Comparison of ENCODE assay signal across 23 cellular contexts in genomic region chr3:32282578-32282977, GRCh38. TPM values are rescaled to one million over a fixed set of nuclear protein-coding genes. Genes with fewer than 3 reads are reported as not detected.
"Had no signal": no experiment of that assay in that cellular context is flagged by ENCODE, and none has a peak within 500 bp of the region (broad histone marks: within the 10 kb centered on the region; RNA-seq: fewer than 3 reads in every experiment).

No MANE protein-coding gene starts in this region.

- H3K27me3 ChIP-seq: heart left ventricle, ovary, stomach, suprapubic skin, tibial nerve had no signal

- H3K4me1 ChIP-seq: prostate gland, tibial nerve had no signal

- H3K27ac Mint-ChIP-seq: activated CD4-positive, alpha-beta memory T cell treated with anti-CD3 and anti-CD28 coated beads for 36 hours; activated CD4-positive, alpha-beta T cell treated with anti-CD3 and anti-CD28 coated beads, Interleukin-2, amount 10 ng/mL, durations not matched to agents 24 days and 14 days; dendritic cell treated with granulocyte-macrophage colony-stimulating factor and Interleukin-4, amounts not matched to agents 40 ng/mL and 50 ng/mL, for 4 days had no signal

- DNase-seq: activated CD4-positive, alpha-beta memory T cell treated with anti-CD3 and anti-CD28 coated beads for 36 hours; activated CD4-positive, alpha-beta T cell treated with anti-CD3 and anti-CD28 coated beads, Interleukin-2, amount 10 ng/mL, durations not matched to agents 24 days and 14 days; activated CD4-positive, CD25-positive, alpha-beta regulatory T cell treated with anti-CD3 and anti-CD28 coated beads, Interleukin-2, amount 50 U/mL, for 72 hours; activated gamma-delta T cell treated with Interleukin-2 at 50 U/mL for 16 hours; activated T-cell treated with anti-CD3 and anti-CD28 coated beads, Interleukin-2, amount 50 U/mL, for 4 hours; anterior cingulate cortex; effector CD4-positive, alpha-beta T cell; ovary; stimulated activated CD4-positive, alpha-beta T cell treated with anti-CD3 and anti-CD28 coated beads, Interleukin-15, amount 100 ng/mL, for 24 hours; stimulated activated CD4-positive, alpha-beta T cell treated with anti-CD3 and anti-CD28 coated beads, Interleukin-2, amount 100 ng/mL, for 24 hours; stomach; T-helper 1 cell had no signal

- H3K36me3 ChIP-seq: heart left ventricle, ovary, prostate gland, stomach, suprapubic skin, tibial nerve had no signal

- H3K9me3 ChIP-seq: heart left ventricle, ovary, prostate gland, stomach, suprapubic skin, tibial nerve had no signal

- H3K9me3 Mint-ChIP-seq: activated CD4-positive, alpha-beta memory T cell treated with anti-CD3 and anti-CD28 coated beads for 36 hours; activated CD4-positive, alpha-beta T cell treated with anti-CD3 and anti-CD28 coated beads, Interleukin-2, amount 10 ng/mL, durations not matched to agents 24 days and 14 days; activated naive CD4-positive, alpha-beta T cell treated with anti-CD3 and anti-CD28 coated beads, Interleukin-2, amount 50 U/mL, for 72 hours; activated T-cell treated with anti-CD3 and anti-CD28 coated beads, Interleukin-2, amount 50 U/mL, for 4 hours; activated T-helper 17 cell treated with anti-CD3 and anti-CD28 coated beads, Interleukin-2, amount 50 U/mL, for 72 hours; central memory CD8-positive, alpha-beta T cell; dendritic cell treated with granulocyte-macrophage colony-stimulating factor and Interleukin-4, amounts not matched to agents 40 ng/mL and 50 ng/mL, for 4 days; stimulated activated naive B cell treated with anti-CD40 and anti-IgM and Interleukin-4, amounts not matched to agents 10 μg/mL and 1 μg/mL and 100 μg/mL, for 72 hours had no signal

- H3K36me3 Mint-ChIP-seq: activated CD4-positive, alpha-beta memory T cell treated with anti-CD3 and anti-CD28 coated beads for 36 hours; stimulated activated naive B cell treated with anti-CD40 and anti-IgM and Interleukin-4, amounts not matched to agents 10 μg/mL and 1 μg/mL and 100 μg/mL, for 72 hours had no signal

- H3K27ac ChIP-seq: ovary, prostate gland, stomach, suprapubic skin, tibial nerve had no signal

- H3K4me1 Mint-ChIP-seq: central memory CD8-positive, alpha-beta T cell had no signal

- H3K4me3 ChIP-seq: heart left ventricle, lung, ovary, prostate gland, stomach, suprapubic skin, tibial nerve had no signal

- H3K4me3 Mint-ChIP-seq: activated CD4-positive, alpha-beta memory T cell treated with anti-CD3 and anti-CD28 coated beads for 36 hours; activated CD4-positive, alpha-beta T cell treated with anti-CD3 and anti-CD28 coated beads, Interleukin-2, amount 10 ng/mL, durations not matched to agents 24 days and 14 days; activated T-cell treated with anti-CD3 and anti-CD28 coated beads, Interleukin-2, amount 50 U/mL, for 4 hours; activated T-helper 17 cell treated with anti-CD3 and anti-CD28 coated beads, Interleukin-2, amount 50 U/mL, for 72 hours; central memory CD8-positive, alpha-beta T cell; dendritic cell treated with granulocyte-macrophage colony-stimulating factor and Interleukin-4, amounts not matched to agents 40 ng/mL and 50 ng/mL, for 4 days had no signal

- H3K27me3 Mint-ChIP-seq: activated CD4-positive, alpha-beta memory T cell treated with anti-CD3 and anti-CD28 coated beads for 36 hours; activated CD4-positive, alpha-beta T cell treated with anti-CD3 and anti-CD28 coated beads, Interleukin-2, amount 10 ng/mL, durations not matched to agents 24 days and 14 days; activated T-helper 17 cell treated with anti-CD3 and anti-CD28 coated beads, Interleukin-2, amount 50 U/mL, for 72 hours; central memory CD8-positive, alpha-beta T cell had no signal

RNA-seq across cellular contexts. Expression of gene CMTM8, which starts 44.1 kb away (rescaled TPM):
- polyA plus RNA-seq: neural cell had no signal
